Comparison of ENCODE assay signal across 8 cellular contexts in the genomic region with DNA sequence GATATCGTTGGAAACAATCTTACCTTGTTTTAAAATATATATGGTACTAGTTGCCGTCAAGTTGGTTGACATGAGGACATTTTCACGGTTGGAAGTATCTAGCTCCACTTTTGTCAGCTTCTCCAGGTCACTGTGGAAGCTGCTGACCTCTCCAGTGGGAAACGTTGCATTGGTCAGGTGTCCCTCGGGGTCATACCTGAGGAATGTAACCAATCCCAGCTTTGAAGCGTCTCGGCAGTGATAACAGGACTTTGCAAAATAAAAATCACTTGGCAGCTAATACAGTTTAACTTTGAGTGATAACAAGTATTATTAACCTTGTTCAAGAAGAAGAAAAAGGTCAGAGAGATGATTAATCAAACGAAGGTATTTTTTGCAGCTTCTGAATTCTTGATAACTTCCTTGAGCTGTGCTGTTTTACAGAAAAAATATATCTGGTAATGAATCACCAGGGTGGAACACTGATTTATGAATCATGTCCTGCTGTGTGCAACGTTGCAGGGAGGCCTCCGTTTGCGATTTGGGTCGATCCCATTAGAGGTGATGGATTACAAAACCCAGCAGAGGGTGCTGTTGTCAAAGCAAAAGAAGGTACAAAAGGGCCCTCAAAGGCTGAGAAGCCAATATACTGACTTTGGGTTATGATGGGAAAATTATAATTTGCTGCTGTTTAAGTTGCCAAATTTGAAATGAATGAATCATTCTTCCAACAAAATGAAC.
A peak's percentile ranks its signal among the peaks of the same experiment; 100 is the strongest.
DNase-seq lines count a peak whose midpoint lies in the region; ATAC-seq, FAIRE-seq and TF ChIP-seq lines count a peak whose summit lies in the region.

No MANE protein-coding gene starts in this region.

- H3K4me1 ChIP-seq in mesenchymal stem cell (ENCODE audit: control insufficient read depth, insufficient read depth, low read depth, low read length), result peaks cover 2% of the 10 kb centered on the region

- H2BK120ac ChIP-seq in mesenchymal stem cell (ENCODE audit: low read depth, low read length), result no peak overlapping the region

- H3K27ac Mint-ChIP-seq in activated CD4-positive, alpha-beta T cell treated with anti-CD3 and anti-CD28 coated beads, Interleukin-2, amount 10 ng/mL, durations not matched to agents 7 days and 5 days, result no peak overlapping the region

- no peak overlapping the region for H2AK5ac ChIP-seq in mesenchymal stem cell (ENCODE audit: low read length, severe bottlenecking)

- H2BK5ac ChIP-seq in mesenchymal stem cell (ENCODE audit: low read depth, low read length, poor library complexity, severe bottlenecking), result no peak overlapping the region

- H3K23ac ChIP-seq in mesenchymal stem cell (ENCODE audit: low read length in 2 of 2), result no peak overlapping the region

- H3K9me3 ChIP-seq in mesenchymal stem cell (ENCODE audit: control insufficient read depth, low read length), result no peaks in the 10 kb centered on the region

- H3K4me1 Mint-ChIP-seq in activated CD4-positive, alpha-beta T cell treated with anti-CD3 and anti-CD28 coated beads, Interleukin-2, amount 10 ng/mL, durations not matched to agents 7 days and 5 days, result peaks cover 11% of the 10 kb centered on the region

- H3K4me3 ChIP-seq in mesenchymal stem cell (ENCODE audit: insufficient read depth in 1 of 2, low read depth in 1 of 2, low read length in 2 of 2), result no peak overlapping the region

- no peak overlapping the region for H3K18ac ChIP-seq in mesenchymal stem cell (ENCODE audit: low read depth in 1 of 2, low read length in 2 of 2)

- H3K36me3 Mint-ChIP-seq in activated CD4-positive, alpha-beta T cell treated with anti-CD3 and anti-CD28 coated beads, Interleukin-2, amount 10 ng/mL, durations not matched to agents 7 days and 5 days (ENCODE audit: low read depth), result peaks cover 3% of the 10 kb centered on the region

- H2AFZ ChIP-seq in mesenchymal stem cell (ENCODE audit: low read depth, low read length), result no peak overlapping the region

- POLR2A ChIA-PET in activated CD4-positive, alpha-beta T cell treated with anti-CD3 and anti-CD28 coated beads, Interleukin-2, amount 10 ng/mL, durations not matched to agents 7 days and 5 days (lab: Charles Lee), result no interaction called here

- no peak overlapping the region for H2BK15ac ChIP-seq in mesenchymal stem cell (ENCODE audit: low read depth, poor library complexity, severe bottlenecking)

- H3K27me3 Mint-ChIP-seq in activated CD4-positive, alpha-beta T cell treated with anti-CD3 and anti-CD28 coated beads, Interleukin-2, amount 10 ng/mL, durations not matched to agents 7 days and 5 days, result no peaks in the 10 kb centered on the region

- H3K27ac ChIP-seq in 22Rv1 (no peak overlapping the region), mesenchymal stem cell (ENCODE audit: low read length, poor library complexity, severe bottlenecking) (no peak overlapping the region)

- H3K4ac ChIP-seq in mesenchymal stem cell (ENCODE audit: low read depth in 1 of 2, low read length in 2 of 2), result no peak overlapping the region

- CTCF ChIA-PET in activated CD4-positive, alpha-beta T cell treated with anti-CD3 and anti-CD28 coated beads, Interleukin-2, amount 10 ng/mL, durations not matched to agents 7 days and 5 days (lab: Charles Lee), result interaction anchor here (1.0 kb wide), 1 partner anchor 24 kb away, joined by 4 read pairs; no protein-coding TSS in a partner anchor

- WGBS in mesenchymal stem cell, result 23% methylated on average over 7 of the region's 12 CpGs

- no peak overlapping the region for H3K9ac ChIP-seq in mesenchymal stem cell (ENCODE audit: low read length)

- DNase-seq in GM12891 (ENCODE audit: insufficient read length, low spot score) (peak; percentile 22), NCI-H446 (lab: John Stamatoyannopoulos, UW) (peak; percentile 72 to 85), dermis blood vessel endothelial cell (peak; percentile 79), mesenchymal stem cell (peak; percentile 54)
- peak; percentile 38 for DNase-seq in activated CD4-positive, alpha-beta T cell treated with anti-CD3 and anti-CD28 coated beads, Interleukin-2, amount 10 ng/mL, durations not matched to agents 7 days and 5 days
- peak; percentile 28 for DNase-seq in stimulated activated CD8-positive, alpha-beta memory T cell treated with anti-CD3 and anti-CD28 coated beads, Interleukin-4, amount 100 ng/mL, for 24 hours (ENCODE audit: low read depth)

- no peaks in the 10 kb centered on the region for H3K79me1 ChIP-seq in mesenchymal stem cell (replicated peaks; ENCODE audit: low read length, poor library complexity, severe bottlenecking)

- H4K8ac ChIP-seq in mesenchymal stem cell (ENCODE audit: low read length), result no peak overlapping the region

- no peak for TF ChIP-seq POLR2A in GM12891 (IDR thresholded peaks at IDR 0.05; ENCODE audit: low read depth, low read length)

- no peaks in the 10 kb centered on the region for H3K36me3 ChIP-seq in mesenchymal stem cell (ENCODE audit: control insufficient read depth in 1 of 2, insufficient read depth in 2 of 2, low read depth in 1 of 2, low read length in 2 of 2)

- peak; percentile 75 for ATAC-seq in HG03060 (IDR thresholded peaks at IDR 0.05; ENCODE audit: low read depth, unreplicated experiment)

- no peak overlapping the region for H3K4me3 Mint-ChIP-seq in activated CD4-positive, alpha-beta T cell treated with anti-CD3 and anti-CD28 coated beads, Interleukin-2, amount 10 ng/mL, durations not matched to agents 7 days and 5 days

- FAIRE-seq in GM12891 (lab: Jason Lieb, UNC), result peak; percentile 90

- H2BK12ac ChIP-seq in mesenchymal stem cell (ENCODE audit: low read length in 2 of 2), result no peak overlapping the region

- H3K9me3 Mint-ChIP-seq in activated CD4-positive, alpha-beta T cell treated with anti-CD3 and anti-CD28 coated beads, Interleukin-2, amount 10 ng/mL, durations not matched to agents 7 days and 5 days, result no peaks in the 10 kb centered on the region

- no peak overlapping the region for H3K14ac ChIP-seq in mesenchymal stem cell (ENCODE audit: low read length in 2 of 2)

- TF ChIP-seq CTCF in 22Rv1 (IDR thresholded peaks at IDR 0.05), result peak; percentile 54

- no peak overlapping the region for H4K91ac ChIP-seq in mesenchymal stem cell (ENCODE audit: low read length)

- peaks cover 0 to 13% of the 10 kb centered on the region in 2 experiments for H3K27me3 ChIP-seq in mesenchymal stem cell (ENCODE audit: control insufficient read depth in 1 of 2, insufficient read depth in 1 of 2, low read length in 2 of 2)

- H3K4me2 ChIP-seq in mesenchymal stem cell (ENCODE audit: low read length, poor library complexity, severe bottlenecking), result no peak overlapping the region

TF ChIP-seq in GM12891, 5 proteins besides CTCF, POLR2A, EP300 and RAD21:
- TF ChIP-seq TAF1 (IDR thresholded peaks at IDR 0.05; ENCODE audit: low read depth, low read length) (no peak), SPI1 (IDR thresholded peaks at IDR 0.05; ENCODE audit: low read depth, low read length) (no peak)

Comparison
In these comparisons a context has a peak if more than half of its experiments do, and no peak if none do; other contexts are left out.
1. DNase-seq: peak in every context shown above with its lines; median percentile 79 in dermis blood vessel endothelial cell; 78 in NCI-H446; 54 in mesenchymal stem cell; 38 in activated CD4-positive, alpha-beta T cell treated with anti-CD3 and anti-CD28 coated beads, Interleukin-2, amount 10 ng/mL, durations not matched to agents 7 days and 5 days; 28 in stimulated activated CD8-positive, alpha-beta memory T cell treated with anti-CD3 and anti-CD28 coated beads, Interleukin-4, amount 100 ng/mL, for 24 hours; 22 in GM12891.